In the genomic region with DNA sequence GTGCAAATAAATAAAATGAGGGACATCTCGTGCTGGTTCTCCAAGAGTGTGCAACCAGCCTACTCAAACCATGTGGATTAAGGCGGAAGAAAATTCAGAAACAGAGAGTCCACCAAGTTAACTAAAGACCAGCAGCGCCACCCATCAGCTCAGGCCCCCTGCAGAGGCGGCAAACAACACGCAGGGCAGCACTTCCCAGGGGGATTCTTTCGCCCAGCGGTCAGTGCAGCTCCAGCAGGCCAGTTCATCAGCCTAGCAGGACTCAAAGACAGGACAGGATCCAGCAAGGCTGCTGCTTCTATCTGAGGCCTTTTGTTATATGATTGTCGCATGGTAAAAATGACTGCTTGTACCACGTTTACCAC, we compare ENCODE assay signal across 13 cellular contexts. TPM values are rescaled to one million over a fixed set of nuclear protein-coding genes. Genes with fewer than 3 reads are reported as not detected.
DNase-seq lines count a peak whose midpoint lies in the region; ATAC-seq and TF ChIP-seq lines count a peak whose summit lies in the region.
"Had no signal": no experiment of that assay in that cellular context is flagged by ENCODE, and none has a peak within 500 bp of the region (broad histone marks: within the 10 kb centered on the region; RNA-seq: fewer than 3 reads in every experiment).

No MANE protein-coding gene starts in this region.

- H3K4me2 ChIP-seq in BLaER1 treated with 17β-estradiol and CSF1 and Interleukin-3, amounts not matched to agents 10 nM and 100 nM: peak overlapping the region in 10 of 11 experiments; percentile 18 to 92 (median 56); a peak in 15 of 22 replicates
- H3K4me2 ChIP-seq: KMS-11 had no signal

- H3K4me3 ChIP-seq in BLaER1 treated with 17β-estradiol and CSF1 and Interleukin-3, amounts not matched to agents 10 nM and 100 nM: no peak overlapping the region
- H3K4me3 ChIP-seq in esophagus squamous epithelium: no peak overlapping the region
- H3K4me3 ChIP-seq in lower leg skin (ENCODE audit: low read depth, poor library complexity, severe bottlenecking): no peak overlapping the region
- H3K4me3 ChIP-seq: vagina had no signal

- DNase-seq in RWPE1 (ENCODE audit: low spot score) (no peak), esophagus squamous epithelium (lab: John Stamatoyannopoulos, UW) (no peak), progenitor cell of endocrine pancreas (ENCODE audit: low spot score, unreplicated experiment) (no peak), lower leg skin (ENCODE audit: low spot score in 2 of 2) (no peak), GM19238 (ENCODE audit: insufficient read length, low spot score) (no peak)
- DNase-seq in activated CD4-positive, alpha-beta T cell treated with anti-CD3 and anti-CD28 coated beads for 48 hours: no peak
- DNase-seq: activated gamma-delta T cell; NCI-H1105 treated with DMSO at 0.1 percent for 48 hours; stimulated activated CD4-positive, alpha-beta T cell treated with anti-CD3 and anti-CD28 coated beads, Interleukin-4, amount 100 ng/mL, for 24 hours had no signal

- TF ChIP-seq POLR2A in esophagus squamous epithelium (IDR thresholded peaks at IDR 0.05): no peak
- TF ChIP-seq POLR2A in lower leg skin (IDR thresholded peaks at IDR 0.05): no peak

- peaks cover 54 to 98% (median 74%) of the 10 kb centered on the region in 11 experiments; a peak in 20 of 22 replicates for H4K20me1 ChIP-seq in BLaER1 treated with 17β-estradiol and CSF1 and Interleukin-3, amounts not matched to agents 10 nM and 100 nM

- H3K27ac ChIP-seq in BLaER1 treated with 17β-estradiol and CSF1 and Interleukin-3, amounts not matched to agents 10 nM and 100 nM: peak overlapping the region; percentile 27 to 74 (median 57); a peak in 15 of 22 replicates
- H3K27ac ChIP-seq in RWPE1 (peak overlapping the region; percentile 64), esophagus squamous epithelium (peak overlapping the region in 3 of 4 donors; percentile 52 to 72 (median 67))
- H3K27ac ChIP-seq: KMS-11 had no signal

- H3K4me3 Mint-ChIP-seq in progenitor cell of endocrine pancreas (ENCODE audit: low read depth): no peak overlapping the region

- CTCF ChIA-PET in RWPE1 (lab: Yijun Ruan, JAX): no interaction called here

- TF ChIP-seq CTCF in RWPE1 (conservative IDR thresholded peaks at IDR 0.05; ENCODE audit: low read depth) (no peak), esophagus squamous epithelium (IDR thresholded peaks at IDR 0.05) (no peak), progenitor cell of endocrine pancreas (IDR thresholded peaks at IDR 0.05; ENCODE audit: unreplicated experiment) (no peak), lower leg skin (IDR thresholded peaks at IDR 0.05) (no peak)

- no peak for ATAC-seq in HG02678 (IDR thresholded peaks at IDR 0.05; ENCODE audit: unreplicated experiment)

- POLR2A ChIA-PET in RWPE1 (lab: Yijun Ruan, JAX; ENCODE audit: low non-redundant PET): no interaction called here

- peak overlapping the region; percentile 13 for H3K27ac Mint-ChIP-seq in progenitor cell of endocrine pancreas

- no peaks in the 10 kb centered on the region for H3K27me3 ChIP-seq in BLaER1 treated with 17β-estradiol and CSF1 and Interleukin-3, amounts not matched to agents 10 nM and 100 nM
- H3K27me3 ChIP-seq in esophagus squamous epithelium: no peaks in the 10 kb centered on the region
- H3K27me3 ChIP-seq: vagina had no signal

- peaks cover 41 to 93% (median 75%) of the 10 kb centered on the region in 10 experiments for H3K4me1 ChIP-seq in BLaER1 treated with 17β-estradiol and CSF1 and Interleukin-3, amounts not matched to agents 10 nM and 100 nM
- peaks cover 28 to 88% (median 42%) of the 10 kb centered on the region in 3 donors for H3K4me1 ChIP-seq in esophagus squamous epithelium

- H3K9me3 Mint-ChIP-seq in progenitor cell of endocrine pancreas (ENCODE audit: low read depth): no peaks in the 10 kb centered on the region

- H3K4me1 Mint-ChIP-seq in progenitor cell of endocrine pancreas (ENCODE audit: low read depth): peaks cover 58% of the 10 kb centered on the region

- no peak overlapping the region; a peak in 2 of 22 replicates for H3K9ac ChIP-seq in BLaER1 treated with 17β-estradiol and CSF1 and Interleukin-3, amounts not matched to agents 10 nM and 100 nM
- H3K9ac ChIP-seq: KMS-11 had no signal

- H3K27me3 Mint-ChIP-seq in progenitor cell of endocrine pancreas: no peaks in the 10 kb centered on the region

- peaks cover 4 to 55% (median 43%) of the 10 kb centered on the region in 11 experiments; a peak in 20 of 22 replicates for H3K36me3 ChIP-seq in BLaER1 treated with 17β-estradiol and CSF1 and Interleukin-3, amounts not matched to agents 10 nM and 100 nM
- peaks cover 0 to 4% (median 0%) of the 10 kb centered on the region in 3 donors for H3K36me3 ChIP-seq in esophagus squamous epithelium
- H3K36me3 ChIP-seq: vagina had no signal

- H3K9me3 ChIP-seq in BLaER1 treated with 17β-estradiol and CSF1 and Interleukin-3, amounts not matched to agents 10 nM and 100 nM (replicated peaks in 1 of 11): no peaks in the 10 kb centered on the region
- H3K9me3 ChIP-seq in esophagus squamous epithelium: no peaks in the 10 kb centered on the region
- H3K9me3 ChIP-seq: vagina had no signal

- intact Hi-C loops in esophagus squamous epithelium (cut with DNase I) (no loop called here), lower leg skin (cut with DNase I; ENCODE audit: low total_unique reads) (no loop called here)

- WGBS in esophagus squamous epithelium, 2 donors: 78 to 86% methylated on average over 6 to 9 of the region's 9 CpGs
- WGBS in lower leg skin, 2 donors: 81% methylated on average over 9 of the region's 9 CpGs

- peaks cover 7% of the 10 kb centered on the region for H3K36me3 Mint-ChIP-seq in progenitor cell of endocrine pancreas (ENCODE audit: insufficient read depth)

RNA-seq across cellular contexts. Expression of gene PACSIN2, which starts 51.7 kb away (rescaled TPM):
- total RNA-seq in esophagus squamous epithelium (10 to 100 TPM; 25.8 to 46.0 (median 27.8) TPM), progenitor cell of endocrine pancreas (53.9 and 61.0 TPM in 2 replicates), lower leg skin (10 to 100 TPM; 46.3 to 88.8 (median 58.2) TPM)
